8 cellular contexts compared by ENCODE assay signal in the genomic region with DNA sequence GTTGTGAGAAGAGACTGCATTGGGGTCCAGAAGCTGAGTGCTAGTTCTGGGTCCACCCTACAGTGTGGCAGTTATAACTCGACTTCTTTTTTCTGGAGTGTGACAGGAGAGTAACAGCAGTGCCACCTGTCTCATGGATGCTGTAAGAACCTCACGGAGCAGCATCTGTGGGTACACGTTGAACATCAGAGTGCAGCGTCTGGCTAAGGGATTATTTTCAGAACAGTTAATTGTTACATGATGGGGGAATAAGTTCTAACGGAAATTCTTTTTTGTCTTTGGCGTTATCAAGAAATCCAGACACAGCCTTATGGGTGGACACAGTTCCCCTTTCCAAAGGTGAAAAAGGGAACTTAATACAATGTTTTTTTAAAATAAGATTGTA. TPM values are rescaled to one million over a fixed set of nuclear protein-coding genes. Genes with fewer than 3 reads are reported as not detected.
A peak's percentile ranks its signal among the peaks of the same experiment; 100 is the strongest.
DNase-seq lines count a peak whose midpoint lies in the region; ATAC-seq and TF ChIP-seq lines count a peak whose summit lies in the region.

No MANE protein-coding gene starts in this region.

- TF ChIP-seq CTCF in OCI-LY3 (IDR thresholded peaks at IDR 0.05; ENCODE audit: low read depth, low read length) (peak; percentile 33), endodermal cell (conservative IDR thresholded peaks at IDR 0.05) (peak; percentile 45)

- no peak for ATAC-seq in activated T-cell treated with anti-CD3 and anti-CD28 coated beads, Interleukin-2, amount 50 U/mL, for 4 hours
- ATAC-seq in stimulated activated effector memory CD8-positive, alpha-beta T cell treated with anti-CD3 and anti-CD28 coated beads, Interleukin-12 subunit alpha, Interleukin-12 subunit beta, amount 100 ng/mL, for 72 hours: no peak
- ATAC-seq in HG03521 (IDR thresholded peaks at IDR 0.05; ENCODE audit: unreplicated experiment): no peak
- no peak for ATAC-seq in GM21528 (IDR thresholded peaks at IDR 0.05; ENCODE audit: low FRiP score, unreplicated experiment)

- peaks cover 3% of the 10 kb centered on the region for H3K9me3 Mint-ChIP-seq in activated T-cell treated with anti-CD3 and anti-CD28 coated beads, Interleukin-2, amount 50 U/mL, for 24 hours
- H3K9me3 Mint-ChIP-seq in activated T-cell treated with anti-CD3 and anti-CD28 coated beads, Interleukin-2, amount 50 U/mL, for 4 hours: no peaks in the 10 kb centered on the region
- H3K9me3 Mint-ChIP-seq in endodermal cell: peaks cover 25% of the 10 kb centered on the region
- H3K9me3 Mint-ChIP-seq in stimulated activated effector memory CD8-positive, alpha-beta T cell treated with anti-CD3 and anti-CD28 coated beads, Interleukin-12 subunit alpha, Interleukin-12 subunit beta, amount 100 ng/mL, for 72 hours: no peaks in the 10 kb centered on the region

- H3K79me2 ChIP-seq in OCI-LY3 (ENCODE audit: low read length): no peaks in the 10 kb centered on the region

- H4K20me1 ChIP-seq in OCI-LY3 (ENCODE audit: insufficient read depth, low read length): peaks cover 4% of the 10 kb centered on the region; the same call in 1 of the 2 replicates

- peak overlapping the region; percentile 19 for H3K27ac Mint-ChIP-seq in activated T-cell treated with anti-CD3 and anti-CD28 coated beads, Interleukin-2, amount 50 U/mL, for 24 hours
- peak overlapping the region; percentile 24 for H3K27ac Mint-ChIP-seq in endodermal cell
- H3K27ac Mint-ChIP-seq in stimulated activated effector memory CD8-positive, alpha-beta T cell treated with anti-CD3 and anti-CD28 coated beads, Interleukin-12 subunit alpha, Interleukin-12 subunit beta, amount 100 ng/mL, for 72 hours: peak overlapping the region; percentile 27

- H3K27me3 ChIP-seq in OCI-LY3 (ENCODE audit: low read depth, low read length) (no peaks in the 10 kb centered on the region), endodermal cell (ENCODE audit: control insufficient read depth, insufficient read depth, low read length, poor library complexity, severe bottlenecking) (no peaks in the 10 kb centered on the region)

- H3K27me3 Mint-ChIP-seq in activated T-cell treated with anti-CD3 and anti-CD28 coated beads, Interleukin-2, amount 50 U/mL, for 24 hours: no peaks in the 10 kb centered on the region
- no peaks in the 10 kb centered on the region for H3K27me3 Mint-ChIP-seq in activated T-cell treated with anti-CD3 and anti-CD28 coated beads, Interleukin-2, amount 50 U/mL, for 4 hours (ENCODE audit: low read depth)
- no peaks in the 10 kb centered on the region for H3K27me3 Mint-ChIP-seq in endodermal cell (ENCODE audit: insufficient read depth)

- peaks cover 33% of the 10 kb centered on the region for H3K4me1 Mint-ChIP-seq in activated T-cell treated with anti-CD3 and anti-CD28 coated beads, Interleukin-2, amount 50 U/mL, for 24 hours (ENCODE audit: low read depth)
- peaks cover 21% of the 10 kb centered on the region for H3K4me1 Mint-ChIP-seq in activated T-cell treated with anti-CD3 and anti-CD28 coated beads, Interleukin-2, amount 50 U/mL, for 4 hours (ENCODE audit: low read depth)
- peaks cover 17% of the 10 kb centered on the region for H3K4me1 Mint-ChIP-seq in endodermal cell
- H3K4me1 Mint-ChIP-seq in stimulated activated effector memory CD8-positive, alpha-beta T cell treated with anti-CD3 and anti-CD28 coated beads, Interleukin-12 subunit alpha, Interleukin-12 subunit beta, amount 100 ng/mL, for 72 hours: peaks cover 11% of the 10 kb centered on the region

- DNase-seq in activated T-cell treated with anti-CD3 and anti-CD28 coated beads, Interleukin-2, amount 50 U/mL, for 24 hours: no peak
- DNase-seq in activated T-cell treated with anti-CD3 and anti-CD28 coated beads, Interleukin-2, amount 50 U/mL, for 4 hours: no peak
- DNase-seq in endodermal cell: no peak
- DNase-seq in stimulated activated effector memory CD8-positive, alpha-beta T cell treated with anti-CD3 and anti-CD28 coated beads, Interleukin-12 subunit alpha, Interleukin-12 subunit beta, amount 100 ng/mL, for 72 hours (ENCODE audit: low spot score in 2 of 2): peak in 1 of 2 donors; percentile 41
- no peak for DNase-seq in activated CD4-positive, alpha-beta T cell treated with anti-CD3 and anti-CD28 coated beads, Interleukin-2, amount 50 U/mL, for 48 hours

- peaks cover 8% of the 10 kb centered on the region; the same call in 1 of the 2 replicates for H3K4me1 ChIP-seq in OCI-LY3 (ENCODE audit: low read length)
- H3K4me1 ChIP-seq in endodermal cell (ENCODE audit: control insufficient read depth, insufficient read depth, low read length): no peaks in the 10 kb centered on the region

- no peak overlapping the region for H3K4me3 Mint-ChIP-seq in activated T-cell treated with anti-CD3 and anti-CD28 coated beads, Interleukin-2, amount 50 U/mL, for 24 hours
- H3K4me3 Mint-ChIP-seq in activated T-cell treated with anti-CD3 and anti-CD28 coated beads, Interleukin-2, amount 50 U/mL, for 4 hours: no peak overlapping the region
- no peak overlapping the region for H3K4me3 Mint-ChIP-seq in endodermal cell
- no peak overlapping the region for H3K4me3 Mint-ChIP-seq in stimulated activated effector memory CD8-positive, alpha-beta T cell treated with anti-CD3 and anti-CD28 coated beads, Interleukin-12 subunit alpha, Interleukin-12 subunit beta, amount 100 ng/mL, for 72 hours

- no peak overlapping the region for H3K27ac ChIP-seq in OCI-LY3 (ENCODE audit: low read length)
- no peak overlapping the region for H3K27ac ChIP-seq in endodermal cell (ENCODE audit: low read depth, low read length)

- H2AFZ ChIP-seq in OCI-LY3 (ENCODE audit: low read depth, low read length): no peak overlapping the region

- H3K4me3 ChIP-seq in OCI-LY3 (ENCODE audit: low read length) (no peak overlapping the region), endodermal cell (ENCODE audit: low read length) (no peak overlapping the region)

- 73 to 87% methylated on average over 4 to 6 of the region's 6 CpGs for WGBS in endodermal cell (ENCODE audit: insufficient coverage in 1 of 2, insufficient read length in 1 of 2), 2 experiments

- H3K36me3 ChIP-seq in OCI-LY3 (replicated peaks; ENCODE audit: low read depth, low read length) (peaks cover 15% of the 10 kb centered on the region), endodermal cell (ENCODE audit: control insufficient read depth, insufficient read depth, low read length) (peaks cover 22% of the 10 kb centered on the region)

- H3K9me3 ChIP-seq in OCI-LY3 (ENCODE audit: insufficient read depth, low read length): no peaks in the 10 kb centered on the region
- peaks cover 24% of the 10 kb centered on the region for H3K9me3 ChIP-seq in endodermal cell (ENCODE audit: control insufficient read depth, low read length)

- H3K9ac ChIP-seq in OCI-LY3 (ENCODE audit: low read length) (no peak overlapping the region), endodermal cell (ENCODE audit: extremely low read depth, low read length, poor library complexity, severe bottlenecking) (no peak overlapping the region)

- no peak overlapping the region for H3K4me2 ChIP-seq in OCI-LY3 (ENCODE audit: low read length)

- H3K36me3 Mint-ChIP-seq in activated T-cell treated with anti-CD3 and anti-CD28 coated beads, Interleukin-2, amount 50 U/mL, for 24 hours (ENCODE audit: low read depth): peaks cover 27% of the 10 kb centered on the region
- peaks cover 23% of the 10 kb centered on the region for H3K36me3 Mint-ChIP-seq in activated T-cell treated with anti-CD3 and anti-CD28 coated beads, Interleukin-2, amount 50 U/mL, for 4 hours (ENCODE audit: insufficient read depth)
- H3K36me3 Mint-ChIP-seq in endodermal cell (ENCODE audit: low read depth): peaks cover 27% of the 10 kb centered on the region
- peaks cover 25% of the 10 kb centered on the region for H3K36me3 Mint-ChIP-seq in stimulated activated effector memory CD8-positive, alpha-beta T cell treated with anti-CD3 and anti-CD28 coated beads, Interleukin-12 subunit alpha, Interleukin-12 subunit beta, amount 100 ng/mL, for 72 hours

RNA-seq across cellular contexts. Expression of gene TOGARAM2, which starts 28.3 kb away (rescaled TPM):
- total RNA-seq in activated T-cell treated with anti-CD3 and anti-CD28 coated beads, Interleukin-2, amount 50 U/mL, for 4 hours: 1 to 10 TPM; 2.3 to 7.6 (median 5.1) TPM
- 1 to 10 TPM in 1 of 2 donors, under 1 TPM in 1; 0.86 to 4.2 TPM for total RNA-seq in endodermal cell
- polyA plus RNA-seq in endodermal cell (2013, experiment 1 of 2): 0.43 TPM
- polyA plus RNA-seq in endodermal cell (2013, experiment 2 of 2): 0.50 TPM

RNA-seq across cellular contexts. Expression of gene WDR43, which starts 58.3 kb away (rescaled TPM):
- total RNA-seq in activated T-cell treated with anti-CD3 and anti-CD28 coated beads, Interleukin-2, amount 50 U/mL, for 4 hours: 100 to 1,000 TPM; 230 to 254 (median 250) TPM
- 10 to 100 TPM; 64.3 to 77.7 TPM for total RNA-seq in endodermal cell
- 33.6 TPM for polyA plus RNA-seq in endodermal cell (2013, experiment 1 of 2)
- 31.3 TPM for polyA plus RNA-seq in endodermal cell (2013, experiment 2 of 2)
